Comparison of ENCODE assay signal across 1 cellular context in the genomic region with DNA sequence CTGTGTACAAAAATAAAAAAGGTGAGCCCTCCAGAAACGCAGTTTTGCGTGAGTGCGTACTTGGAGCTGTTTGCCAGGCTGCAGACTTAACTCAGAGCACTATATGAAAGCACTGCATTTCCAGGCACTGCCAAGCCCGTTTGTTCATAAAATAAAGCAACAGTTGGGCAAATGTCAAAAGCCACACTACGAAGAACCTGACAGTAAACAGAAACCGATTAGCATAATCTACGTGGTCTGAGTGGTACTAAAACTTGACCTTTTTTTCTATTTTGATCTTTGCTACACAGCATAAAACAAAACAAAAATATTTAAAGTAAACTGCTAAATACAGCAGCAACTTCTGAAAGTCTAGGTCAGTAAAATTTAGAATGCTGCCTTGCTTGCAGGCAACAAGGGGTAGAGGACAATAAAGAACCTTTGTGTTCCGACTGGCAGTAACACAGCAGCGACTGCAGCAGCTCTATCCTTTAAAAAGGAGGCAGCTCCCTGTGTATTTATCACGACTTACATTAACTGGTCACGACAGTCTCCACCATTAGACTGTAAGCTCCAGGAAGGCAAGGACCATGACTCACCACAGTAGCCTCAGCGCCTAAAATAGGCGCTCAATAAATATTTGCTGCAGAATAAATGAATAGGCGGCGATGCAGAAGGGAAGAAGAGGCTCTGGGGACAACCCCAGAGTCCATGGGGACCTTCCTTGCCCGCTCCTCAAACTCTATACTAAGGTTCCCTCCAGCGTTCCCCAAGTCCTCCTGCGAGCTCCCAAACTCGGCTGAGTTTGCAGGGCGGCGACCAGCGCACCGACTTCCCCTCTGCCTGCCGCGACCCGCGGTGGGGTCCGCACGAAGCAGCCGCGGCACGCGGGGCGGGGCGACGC.
TF ChIP-seq lines count a peak whose summit lies in the region.

No MANE protein-coding gene starts in this region.

TF ChIP-seq in HEK293T, 16 proteins besides CTCF, POLR2A, EP300 and RAD21 (continued from another document):
- TF ChIP-seq L3MBTL2 (conservative IDR thresholded peaks at IDR 0.05): no peak
- TF ChIP-seq HDGF (IDR thresholded peaks at IDR 0.05; ENCODE audit: borderline replicate concordance): no peak
- TF ChIP-seq FOXA1 (IDR thresholded peaks at IDR 0.05): no peak
- TF ChIP-seq BHLHE40 (IDR thresholded peaks at IDR 0.05; ENCODE audit: borderline replicate concordance): no peak
